ENCODE assay signal across 20 cellular contexts in the genomic region with DNA sequence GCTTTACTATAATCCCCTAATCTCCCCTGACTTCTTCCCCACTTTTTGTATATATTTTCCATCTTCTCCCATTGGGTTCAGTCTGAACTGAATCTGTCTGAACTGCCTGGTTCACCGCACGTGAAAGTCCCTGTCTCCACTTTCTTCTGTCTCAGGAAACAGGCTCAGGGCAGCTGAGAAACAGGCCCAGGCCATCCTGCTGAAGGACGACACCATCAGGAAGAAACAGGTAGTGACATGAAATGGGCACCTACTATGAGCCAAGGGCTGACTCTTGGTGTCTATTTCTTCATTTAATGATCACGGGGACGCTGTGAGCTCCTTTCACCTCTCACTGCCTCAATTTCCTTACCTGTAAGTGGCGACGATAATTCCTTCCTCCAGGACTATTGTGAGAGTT.
DNase-seq lines count a peak whose midpoint lies in the region; ATAC-seq and TF ChIP-seq lines count a peak whose summit lies in the region.
"Had no signal": no experiment of that assay in that cellular context is flagged by ENCODE, and none has a peak within 500 bp of the region (broad histone marks: within the 10 kb centered on the region; RNA-seq: fewer than 3 reads in every experiment).

No MANE protein-coding gene starts in this region.

- H3K9me3 ChIP-seq in mammary epithelial cell (replicated peaks; ENCODE audit: insufficient read depth, low read length) (no peaks in the 10 kb centered on the region), SJCRH30 (replicated peaks) (no peaks in the 10 kb centered on the region), thyroid gland (no peaks in the 10 kb centered on the region)

- H3K27ac ChIP-seq in mammary epithelial cell (ENCODE audit: insufficient read depth, low read depth, low read length) (no peak overlapping the region), SJCRH30 (peak overlapping the region; percentile 99), thyroid gland (peak overlapping the region; percentile 90 to 99 (median 93))
- H3K27ac ChIP-seq: coronary artery, epithelial cell of prostate had no signal

- TF ChIP-seq CTCF in MCF 10A (IDR thresholded peaks at IDR 0.05; ENCODE audit: unreplicated experiment) (no peak), mammary epithelial cell (conservative IDR thresholded peaks at IDR 0.05 in 1 of 2, IDR thresholded peaks at IDR 0.05 in 1 of 2; ENCODE audit: extremely low read depth in 1 of 2, insufficient read depth in 1 of 2, low read depth in 1 of 2, low read length in 2 of 2) (peak in 1 of 2 donors; percentile 6), fibroblast of villous mesenchyme (IDR thresholded peaks at IDR 0.05; ENCODE audit: insufficient read depth, low read depth, low read length) (peak; percentile 16), thyroid gland (IDR thresholded peaks at IDR 0.05) (no peak)

- intact Hi-C loops in MCF 10A (cut with micrococcal nuclease) (no loop called here), mammary epithelial cell (cut with micrococcal nuclease) (no loop called here), thyroid gland (cut with DNase I) (loop anchor here (10.0 kb wide), 2 partner anchors 87 to 113 kb away; a partner anchor contains a TSS), Right ventricle myocardium superior (cut with DNase I) (no loop called here)

- H3K27me3 ChIP-seq in mammary epithelial cell (ENCODE audit: insufficient read depth, low read length) (no peaks in the 10 kb centered on the region), SJCRH30 (no peaks in the 10 kb centered on the region), thyroid gland (no peaks in the 10 kb centered on the region)

- H3K4me3 Mint-ChIP-seq in MCF 10A (ENCODE audit: unreplicated experiment): no peak overlapping the region
- no peak overlapping the region for H3K4me3 Mint-ChIP-seq in activated CD8-positive, alpha-beta memory T cell treated with anti-CD3 and anti-CD28 coated beads, Interleukin-2, amount 10 ng/mL, durations not matched to agents 7 days and 5 days
- H3K4me3 Mint-ChIP-seq: CD8-positive, alpha-beta memory T cell; T-helper 2 cell treated with Interferon-gamma antibody and Interleukin-4, amounts not matched to agents 5 μg/mL and 100 μg/mL, for 36 hours had no signal

- in situ Hi-C loops in mammary epithelial cell (cut with MboI; ENCODE audit: low sequenced_read_pairs in 2 of 2): no loop called here

- H3K36me3 ChIP-seq in mammary epithelial cell (ENCODE audit: insufficient read depth, low read length) (no peaks in the 10 kb centered on the region), SJCRH30 (no peaks in the 10 kb centered on the region), thyroid gland (no peaks in the 10 kb centered on the region)

- 99% methylated on average over 6 of the region's 7 CpGs for WGBS in mammary epithelial cell (ENCODE audit: low coverage, missing lambda C conversion rate)
- WGBS in thyroid gland, 2 donors: 88 to 89% methylated on average over 7 of the region's 7 CpGs

- H3K4me1 Mint-ChIP-seq in MCF 10A (ENCODE audit: insufficient read depth, unreplicated experiment): no peaks in the 10 kb centered on the region
- H3K4me1 Mint-ChIP-seq in activated CD8-positive, alpha-beta memory T cell treated with anti-CD3 and anti-CD28 coated beads, Interleukin-2, amount 10 ng/mL, durations not matched to agents 7 days and 5 days: peaks cover 12% of the 10 kb centered on the region
- H3K4me1 Mint-ChIP-seq: CD8-positive, alpha-beta memory T cell had no signal

- no peak overlapping the region for H3K27ac Mint-ChIP-seq in MCF 10A (ENCODE audit: low read depth, unreplicated experiment)
- H3K27ac Mint-ChIP-seq in activated CD8-positive, alpha-beta memory T cell treated with anti-CD3 and anti-CD28 coated beads, Interleukin-2, amount 10 ng/mL, durations not matched to agents 7 days and 5 days: no peak overlapping the region
- H3K27ac Mint-ChIP-seq: CD8-positive, alpha-beta memory T cell; T-helper 2 cell treated with Interferon-gamma antibody and Interleukin-4, amounts not matched to agents 5 μg/mL and 100 μg/mL, for 36 hours had no signal

- no peaks in the 10 kb centered on the region for H3K36me3 Mint-ChIP-seq in MCF 10A (ENCODE audit: insufficient read depth, unreplicated experiment)
- H3K36me3 Mint-ChIP-seq in activated CD8-positive, alpha-beta memory T cell treated with anti-CD3 and anti-CD28 coated beads, Interleukin-2, amount 10 ng/mL, durations not matched to agents 7 days and 5 days: no peaks in the 10 kb centered on the region
- H3K36me3 Mint-ChIP-seq: CD8-positive, alpha-beta memory T cell had no signal

- no peak overlapping the region for H3K4me2 ChIP-seq in mammary epithelial cell (ENCODE audit: insufficient read depth, low read depth, low read length)

- POLR2A ChIA-PET in MCF 10A (lab: Yijun Ruan, JAX): no interaction called here

- no peaks in the 10 kb centered on the region for H3K27me3 Mint-ChIP-seq in MCF 10A (ENCODE audit: insufficient read depth, unreplicated experiment)
- H3K27me3 Mint-ChIP-seq in activated CD8-positive, alpha-beta memory T cell treated with anti-CD3 and anti-CD28 coated beads, Interleukin-2, amount 10 ng/mL, durations not matched to agents 7 days and 5 days: no peaks in the 10 kb centered on the region

- peak; percentile 14 for DNase-seq in MCF 10A (ENCODE audit: unreplicated experiment)
- no peak for DNase-seq in mammary epithelial cell
- DNase-seq in SJCRH30: peak; percentile 56 to 76
- no peak for DNase-seq in fibroblast of villous mesenchyme (ENCODE audit: low read depth)
- no peak for DNase-seq in thyroid gland
- DNase-seq in Right ventricle myocardium superior: no peak
- no peak for DNase-seq in activated CD8-positive, alpha-beta memory T cell treated with anti-CD3 and anti-CD28 coated beads, Interleukin-2, amount 10 ng/mL, durations not matched to agents 7 days and 5 days
- no peak for DNase-seq in AG08395 (ENCODE audit: low spot score)
- DNase-seq: ACHN; activated CD4-positive, alpha-beta T cell treated with anti-CD3 and anti-CD28 coated beads for 48 hours; aorta; CD8-positive, alpha-beta memory T cell; glutamatergic neuron; GOT3; NCI-H1092; NCI-H2227 treated with DMSO at 0.1 percent for 48 hours had no signal

- CTCF ChIA-PET in MCF 10A (lab: Yijun Ruan, JAX): no interaction called here
- CTCF ChIA-PET in mammary epithelial cell (lab: Charles Lee; ENCODE audit: low non-redundant PET): no interaction called here
- CTCF ChIA-PET in activated CD8-positive, alpha-beta memory T cell treated with anti-CD3 and anti-CD28 coated beads, Interleukin-2, amount 10 ng/mL, durations not matched to agents 7 days and 5 days (lab: Charles Lee): no interaction called here

- no peak for ATAC-seq in Right ventricle myocardium superior (ENCODE audit: poor library complexity)
- no peak for ATAC-seq in activated CD8-positive, alpha-beta memory T cell treated with anti-CD3 and anti-CD28 coated beads, Interleukin-2, amount 10 ng/mL, durations not matched to agents 7 days and 5 days
- ATAC-seq: Right ventricle myocardium inferior had no signal

- dilution Hi-C loops in mammary epithelial cell (cut with HindIII; ENCODE audit: low sequenced_read_pairs): no loop called here

- BruUV-seq in MCF 10A (replicated peaks; lab: Mats Ljungman, UMichigan) (no TSS peak), mammary epithelial cell (replicated peaks; lab: Mats Ljungman, UMichigan) (no TSS peak)

- H3K9me3 Mint-ChIP-seq in MCF 10A (ENCODE audit: unreplicated experiment): no peaks in the 10 kb centered on the region
- no peaks in the 10 kb centered on the region for H3K9me3 Mint-ChIP-seq in activated CD8-positive, alpha-beta memory T cell treated with anti-CD3 and anti-CD28 coated beads, Interleukin-2, amount 10 ng/mL, durations not matched to agents 7 days and 5 days (ENCODE audit: low read depth)
- H3K9me3 Mint-ChIP-seq: CD8-positive, alpha-beta memory T cell had no signal

- no peaks in the 10 kb centered on the region for H4K20me1 ChIP-seq in mammary epithelial cell (ENCODE audit: insufficient read depth, low read length)

- TF ChIP-seq POLR2A in thyroid gland (IDR thresholded peaks at IDR 0.05): no peak

- H3K4me3 ChIP-seq in mammary epithelial cell (replicated peaks in 1 of 3; ENCODE audit: insufficient read depth in 1 of 3, low read depth in 2 of 3, low read length in 3 of 3) (no peak overlapping the region), SJCRH30 (peak overlapping the region; percentile 50), fibroblast of villous mesenchyme (ENCODE audit: low read depth, low read length) (no peak overlapping the region), thyroid gland (replicated peaks in 1 of 3) (no peak overlapping the region)
- H3K4me3 ChIP-seq: coronary artery had no signal

- H2AFZ ChIP-seq in mammary epithelial cell (ENCODE audit: low read depth, low read length): no peak overlapping the region

- H3K9ac ChIP-seq in mammary epithelial cell (ENCODE audit: insufficient read depth, low read length): no peak overlapping the region

- no peaks in the 10 kb centered on the region for H3K79me2 ChIP-seq in mammary epithelial cell (ENCODE audit: insufficient read depth, low read length)

- no peaks in the 10 kb centered on the region for H3K4me1 ChIP-seq in mammary epithelial cell (ENCODE audit: insufficient read depth, low read length)
- peaks cover 60% of the 10 kb centered on the region for H3K4me1 ChIP-seq in SJCRH30
- H3K4me1 ChIP-seq in thyroid gland: peaks cover 36 to 66% of the 10 kb centered on the region in 2 donors

Comparison
In these comparisons a context has a peak if more than half of its experiments do, and no peak if none do; other contexts are left out.
1. DNase-seq: peak in MCF 10A (single experiment) and SJCRH30 (2 of 2); none in mammary epithelial cell (single experiment), fibroblast of villous mesenchyme (single experiment), thyroid gland (0 of 2), Right ventricle myocardium superior (single experiment), activated CD8-positive, alpha-beta memory T cell treated with anti-CD3 and anti-CD28 coated beads, Interleukin-2, amount 10 ng/mL, durations not matched to agents 7 days and 5 days (single experiment) and AG08395 (single experiment).